In genomic region chr19:41321600-41322270, GRCh38 we compare ENCODE assay signal across 7 cellular contexts. TPM values are rescaled to one million over a fixed set of nuclear protein-coding genes. Genes with fewer than 3 reads are reported as not detected.
DNase-seq lines count a peak whose midpoint lies in the region; ATAC-seq and TF ChIP-seq lines count a peak whose summit lies in the region.

No MANE protein-coding gene starts in this region.

- peaks cover 31% of the 10 kb centered on the region for H3K4me1 Mint-ChIP-seq in MCF 10A (ENCODE audit: insufficient read depth, unreplicated experiment)

- intact Hi-C loops in MCF 10A (cut with micrococcal nuclease) (loop anchor here (10.0 kb wide), 1 partner anchor 253 kb away; the partner anchor contains the start of gene CEACAM21), right lobe of liver (cut with DNase I) (no loop called here)

- no TSS peak for BruUV-seq in MCF 10A (replicated peaks; lab: Mats Ljungman, UMichigan)

- H3K4me3 Mint-ChIP-seq in MCF 10A (ENCODE audit: unreplicated experiment): no peak overlapping the region

- DNase-seq in GM10266 (ENCODE audit: extremely low spot score) (peak; percentile 64), MG63 (peak; percentile 63), MCF 10A (ENCODE audit: unreplicated experiment) (peak; percentile 46), right lobe of liver (peak in 2 of 3 donors; percentile 40 to 53)

- TF ChIP-seq CTCF in GM10266 (IDR thresholded peaks at IDR 0.05; ENCODE audit: control insufficient read depth, insufficient read depth, low read depth, missing control alignments) (peak; percentile 50), MCF 10A (IDR thresholded peaks at IDR 0.05; ENCODE audit: unreplicated experiment) (peak; percentile 55), right lobe of liver (IDR thresholded peaks at IDR 0.05) (peak; percentile 49 to 60 (median 56))

- CTCF ChIA-PET in MCF 10A (lab: Yijun Ruan, JAX): interaction anchor here (0.6 to 3.6 kb wide), 7 partner anchors 13 to 513 kb away, joined by 3 to 14 read pairs (median 4); partner anchors contain the start of gene DMAC2

- H3K9me3 Mint-ChIP-seq in MCF 10A (ENCODE audit: unreplicated experiment): no peaks in the 10 kb centered on the region

- H3K4me3 ChIP-seq in MG63: no peak overlapping the region
- H3K4me3 ChIP-seq in right lobe of liver: no peak overlapping the region

- no peak for TF ChIP-seq POLR2A in right lobe of liver (IDR thresholded peaks at IDR 0.05)

- H3K9me3 ChIP-seq in MG63 (no peaks in the 10 kb centered on the region), right lobe of liver (no peaks in the 10 kb centered on the region)

- POLR2A ChIA-PET in MCF 10A (lab: Yijun Ruan, JAX): interaction anchor here (1.6 kb wide), 1 partner anchor 11 kb away, joined by 6 read pairs; the partner anchor contains the start of gene CCDC97

- peak; percentile 30 to 54 (median 50) for ATAC-seq in right lobe of liver
- no peak for ATAC-seq in GM21576 (IDR thresholded peaks at IDR 0.05; ENCODE audit: unreplicated experiment)
- ATAC-seq in GM19395 (IDR thresholded peaks at IDR 0.05; ENCODE audit: unreplicated experiment): no peak
- no peak for ATAC-seq in GM21360 (IDR thresholded peaks at IDR 0.05; ENCODE audit: unreplicated experiment)

- H3K36me3 ChIP-seq in MG63 (peaks cover 85% of the 10 kb centered on the region), right lobe of liver (peaks cover 5 to 22% (median 11%) of the 10 kb centered on the region in 4 donors)

- H3K4me1 ChIP-seq in right lobe of liver: peaks cover 0 to 16% (median 5%) of the 10 kb centered on the region in 4 donors

- 59% methylated on average over 3 of the region's 10 CpGs for WGBS in right lobe of liver (ENCODE audit: insufficient coverage, low coverage, low lambda C conversion rate, missing lambda C conversion rate)

- no peak overlapping the region for H3K27ac Mint-ChIP-seq in MCF 10A (ENCODE audit: low read depth, unreplicated experiment)

- no peaks in the 10 kb centered on the region for H3K27me3 Mint-ChIP-seq in MCF 10A (ENCODE audit: insufficient read depth, unreplicated experiment)

- H3K27me3 ChIP-seq in MG63 (no peaks in the 10 kb centered on the region), right lobe of liver (no peaks in the 10 kb centered on the region)

- H3K36me3 Mint-ChIP-seq in MCF 10A (ENCODE audit: insufficient read depth, unreplicated experiment): peaks cover 56% of the 10 kb centered on the region

- peak overlapping the region in 1 of 3 donors; percentile 11 for H3K27ac ChIP-seq in right lobe of liver

RNA-seq across cellular contexts. Expression of gene CCDC97, which starts 11.8 kb away (rescaled TPM):
- total RNA-seq in MG63 (2014; rRNA removed; shearing (Covaris generic); ENCODE audit: low replicate concordance): 2.8 and 22.3 TPM in 2 replicates
- total RNA-seq in MCF 10A (2022): 25.0 and 28.5 TPM in 2 replicates
- 1 to 10 TPM; 4.6 to 7.2 (median 6.9) TPM for total RNA-seq in right lobe of liver

RNA-seq across cellular contexts. Expression of gene TGFB1, which starts 32.0 kb away (rescaled TPM):
- total RNA-seq in MG63 (2014; rRNA removed; shearing (Covaris generic); ENCODE audit: low replicate concordance): 5.6 and 8.6 TPM in 2 replicates
- total RNA-seq in MCF 10A (2022) (27.8 and 33.7 TPM in 2 replicates), right lobe of liver (10 to 100 TPM in 2 of 6 experiments, 1 to 10 TPM in 4; 4.9 to 19.1 (median 8.5) TPM)

RNA-seq across cellular contexts. Expression of gene B9D2, which starts 42.2 kb away (rescaled TPM):
- total RNA-seq in MG63 (2014; rRNA removed; shearing (Covaris generic); ENCODE audit: low replicate concordance): 2.4 and 31.0 TPM in 2 replicates
- total RNA-seq in MCF 10A (2022) (5.5 and 5.7 TPM in 2 replicates), right lobe of liver (1 to 10 TPM; 1.7 to 4.4 (median 2.6) TPM)

RNA-seq across cellular contexts. Expression of gene TMEM91, which starts 54.6 kb away (rescaled TPM):
- total RNA-seq in MG63 (2014; rRNA removed; shearing (Covaris generic); ENCODE audit: low replicate concordance): 0.64 and 1.5 TPM in 2 replicates
- 6.1 and 8.3 TPM in 2 replicates for total RNA-seq in MCF 10A (2022)
- total RNA-seq in right lobe of liver: 1 to 10 TPM; 1.8 to 4.1 (median 3.0) TPM

RNA-seq across cellular contexts. Expression of gene HNRNPUL1, which starts 57.6 kb away (rescaled TPM):
- 149 and 151 TPM in 2 replicates for total RNA-seq in MG63 (2014; rRNA removed; shearing (Covaris generic); ENCODE audit: low replicate concordance)
- 179 and 204 TPM in 2 replicates for total RNA-seq in MCF 10A (2022)
- total RNA-seq in right lobe of liver: 10 to 100 TPM; 53.5 to 70.0 (median 61.8) TPM

Comparison
In these comparisons a context has a peak if more than half of its experiments do, and no peak if none do; other contexts are left out.
1. ATAC-seq: peak in right lobe of liver (4 of 4); none in GM21576 (single experiment), GM19395 (single experiment) and GM21360 (single experiment).
2. Peak in every context shown above with its lines, with median percentiles within 50 percentile points of each other: DNase-seq and CTCF ChIP-seq.